1 cellular context compared by ENCODE assay signal in the genomic region with DNA sequence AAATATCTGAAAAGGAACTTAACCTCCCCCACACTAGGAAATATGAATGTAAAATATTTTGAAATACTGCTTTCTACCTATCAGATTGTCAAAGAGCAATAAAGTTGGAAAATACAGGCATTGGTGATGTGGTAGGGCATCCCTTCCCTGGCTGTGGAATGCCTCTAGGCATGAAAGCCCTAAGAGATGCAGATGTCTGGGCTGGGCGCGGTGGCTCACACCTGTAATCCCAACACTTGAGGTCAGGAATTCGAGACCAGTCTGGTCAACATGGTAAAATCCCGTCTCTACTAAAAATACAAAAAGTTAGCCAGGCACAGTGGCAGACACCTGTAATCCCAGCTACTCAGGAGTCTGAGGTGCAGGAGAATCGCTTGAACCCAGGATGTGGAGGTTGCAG.
TF ChIP-seq lines count a peak whose summit lies in the region.

No MANE protein-coding gene starts in this region.

TF ChIP-seq in GM23338, 12 proteins besides CTCF, POLR2A, EP300 and RAD21:
- no peak for TF ChIP-seq ZNF114 (CRISPR knock-in tag; IDR thresholded peaks at IDR 0.05)
- TF ChIP-seq CREB1 (CRISPR knock-in tag; IDR thresholded peaks at IDR 0.05; ENCODE audit: low read depth) = no peak
- TF ChIP-seq NANOG (IDR thresholded peaks at IDR 0.05; ENCODE audit: borderline replicate concordance) = no peak
- no peak for TF ChIP-seq EZH2phosphoT487 (IDR thresholded peaks at IDR 0.05; ENCODE audit: unreplicated experiment)
- TF ChIP-seq ZNF331 (CRISPR knock-in tag; IDR thresholded peaks at IDR 0.05; ENCODE audit: low read depth) = no peak
- no peak for TF ChIP-seq JUNB (IDR thresholded peaks at IDR 0.05; ENCODE audit: unreplicated experiment)
- TF ChIP-seq, protein P1, sequence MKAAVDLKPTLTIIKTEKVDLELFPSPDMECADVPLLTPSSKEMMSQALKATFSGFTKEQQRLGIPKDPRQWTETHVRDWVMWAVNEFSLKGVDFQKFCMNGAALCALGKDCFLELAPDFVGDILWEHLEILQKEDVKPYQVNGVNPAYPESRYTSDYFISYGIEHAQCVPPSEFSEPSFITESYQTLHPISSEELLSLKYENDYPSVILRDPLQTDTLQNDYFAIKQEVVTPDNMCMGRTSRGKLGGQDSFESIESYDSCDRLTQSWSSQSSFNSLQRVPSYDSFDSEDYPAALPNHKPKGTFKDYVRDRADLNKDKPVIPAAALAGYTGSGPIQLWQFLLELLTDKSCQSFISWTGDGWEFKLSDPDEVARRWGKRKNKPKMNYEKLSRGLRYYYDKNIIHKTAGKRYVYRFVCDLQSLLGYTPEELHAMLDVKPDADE (IDR thresholded peaks at IDR 0.05) = no peak
- no peak for TF ChIP-seq EZH2 (IDR thresholded peaks at IDR 0.05; ENCODE audit: low read depth, unreplicated experiment)
- TF ChIP-seq POLR2AphosphoS5 (IDR thresholded peaks at IDR 0.05; ENCODE audit: low read depth) = no peak
- TF ChIP-seq, protein P2, sequence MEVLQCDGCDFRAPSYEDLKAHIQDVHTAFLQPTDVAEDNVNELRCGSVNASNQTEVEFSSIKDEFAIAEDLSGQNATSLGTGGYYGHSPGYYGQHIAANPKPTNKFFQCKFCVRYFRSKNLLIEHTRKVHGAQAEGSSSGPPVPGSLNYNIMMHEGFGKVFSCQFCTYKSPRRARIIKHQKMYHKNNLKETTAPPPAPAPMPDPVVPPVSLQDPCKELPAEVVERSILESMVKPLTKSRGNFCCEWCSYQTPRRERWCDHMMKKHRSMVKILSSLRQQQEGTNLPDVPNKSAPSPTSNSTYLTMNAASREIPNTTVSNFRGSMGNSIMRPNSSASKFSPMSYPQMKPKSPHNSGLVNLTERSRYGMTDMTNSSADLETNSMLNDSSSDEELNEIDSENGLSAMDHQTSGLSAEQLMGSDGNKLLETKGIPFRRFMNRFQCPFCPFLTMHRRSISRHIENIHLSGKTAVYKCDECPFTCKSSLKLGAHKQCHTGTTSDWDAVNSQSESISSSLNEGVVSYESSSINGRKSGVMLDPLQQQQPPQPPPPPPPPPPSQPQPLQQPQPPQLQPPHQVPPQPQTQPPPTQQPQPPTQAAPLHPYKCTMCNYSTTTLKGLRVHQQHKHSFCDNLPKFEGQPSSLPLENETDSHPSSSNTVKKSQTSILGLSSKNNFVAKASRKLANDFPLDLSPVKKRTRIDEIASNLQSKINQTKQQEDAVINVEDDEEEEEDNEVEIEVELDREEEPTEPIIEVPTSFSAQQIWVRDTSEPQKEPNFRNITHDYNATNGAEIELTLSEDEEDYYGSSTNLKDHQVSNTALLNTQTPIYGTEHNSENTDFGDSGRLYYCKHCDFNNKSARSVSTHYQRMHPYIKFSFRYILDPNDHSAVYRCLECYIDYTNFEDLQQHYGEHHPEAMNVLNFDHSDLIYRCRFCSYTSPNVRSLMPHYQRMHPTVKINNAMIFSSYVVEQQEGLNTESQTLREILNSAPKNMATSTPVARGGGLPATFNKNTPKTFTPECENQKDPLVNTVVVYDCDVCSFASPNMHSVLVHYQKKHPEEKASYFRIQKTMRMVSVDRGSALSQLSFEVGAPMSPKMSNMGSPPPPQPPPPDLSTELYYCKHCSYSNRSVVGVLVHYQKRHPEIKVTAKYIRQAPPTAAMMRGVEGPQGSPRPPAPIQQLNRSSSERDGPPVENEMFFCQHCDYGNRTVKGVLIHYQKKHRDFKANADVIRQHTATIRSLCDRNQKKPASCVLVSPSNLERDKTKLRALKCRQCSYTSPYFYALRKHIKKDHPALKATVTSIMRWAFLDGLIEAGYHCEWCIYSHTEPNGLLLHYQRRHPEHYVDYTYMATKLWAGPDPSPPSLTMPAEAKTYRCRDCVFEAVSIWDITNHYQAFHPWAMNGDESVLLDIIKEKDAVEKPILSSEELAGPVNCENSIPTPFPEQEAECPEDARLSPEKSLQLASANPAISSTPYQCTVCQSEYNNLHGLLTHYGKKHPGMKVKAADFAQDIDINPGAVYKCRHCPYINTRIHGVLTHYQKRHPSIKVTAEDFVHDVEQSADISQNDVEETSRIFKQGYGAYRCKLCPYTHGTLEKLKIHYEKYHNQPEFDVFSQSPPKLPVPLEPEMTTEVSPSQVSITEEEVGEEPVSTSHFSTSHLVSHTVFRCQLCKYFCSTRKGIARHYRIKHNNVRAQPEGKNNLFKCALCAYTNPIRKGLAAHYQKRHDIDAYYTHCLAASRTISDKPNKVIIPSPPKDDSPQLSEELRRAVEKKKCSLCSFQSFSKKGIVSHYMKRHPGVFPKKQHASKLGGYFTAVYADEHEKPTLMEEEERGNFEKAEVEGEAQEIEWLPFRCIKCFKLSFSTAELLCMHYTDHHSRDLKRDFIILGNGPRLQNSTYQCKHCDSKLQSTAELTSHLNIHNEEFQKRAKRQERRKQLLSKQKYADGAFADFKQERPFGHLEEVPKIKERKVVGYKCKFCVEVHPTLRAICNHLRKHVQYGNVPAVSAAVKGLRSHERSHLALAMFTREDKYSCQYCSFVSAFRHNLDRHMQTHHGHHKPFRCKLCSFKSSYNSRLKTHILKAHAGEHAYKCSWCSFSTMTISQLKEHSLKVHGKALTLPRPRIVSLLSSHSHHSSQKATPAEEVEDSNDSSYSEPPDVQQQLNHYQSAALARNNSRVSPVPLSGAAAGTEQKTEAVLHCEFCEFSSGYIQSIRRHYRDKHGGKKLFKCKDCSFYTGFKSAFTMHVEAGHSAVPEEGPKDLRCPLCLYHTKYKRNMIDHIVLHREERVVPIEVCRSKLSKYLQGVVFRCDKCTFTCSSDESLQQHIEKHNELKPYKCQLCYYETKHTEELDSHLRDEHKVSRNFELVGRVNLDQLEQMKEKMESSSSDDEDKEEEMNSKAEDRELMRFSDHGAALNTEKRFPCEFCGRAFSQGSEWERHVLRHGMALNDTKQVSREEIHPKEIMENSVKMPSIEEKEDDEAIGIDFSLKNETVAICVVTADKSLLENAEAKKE (CRISPR knock-in tag; IDR thresholded peaks at IDR 0.05) = no peak
- TF ChIP-seq, protein P3, sequence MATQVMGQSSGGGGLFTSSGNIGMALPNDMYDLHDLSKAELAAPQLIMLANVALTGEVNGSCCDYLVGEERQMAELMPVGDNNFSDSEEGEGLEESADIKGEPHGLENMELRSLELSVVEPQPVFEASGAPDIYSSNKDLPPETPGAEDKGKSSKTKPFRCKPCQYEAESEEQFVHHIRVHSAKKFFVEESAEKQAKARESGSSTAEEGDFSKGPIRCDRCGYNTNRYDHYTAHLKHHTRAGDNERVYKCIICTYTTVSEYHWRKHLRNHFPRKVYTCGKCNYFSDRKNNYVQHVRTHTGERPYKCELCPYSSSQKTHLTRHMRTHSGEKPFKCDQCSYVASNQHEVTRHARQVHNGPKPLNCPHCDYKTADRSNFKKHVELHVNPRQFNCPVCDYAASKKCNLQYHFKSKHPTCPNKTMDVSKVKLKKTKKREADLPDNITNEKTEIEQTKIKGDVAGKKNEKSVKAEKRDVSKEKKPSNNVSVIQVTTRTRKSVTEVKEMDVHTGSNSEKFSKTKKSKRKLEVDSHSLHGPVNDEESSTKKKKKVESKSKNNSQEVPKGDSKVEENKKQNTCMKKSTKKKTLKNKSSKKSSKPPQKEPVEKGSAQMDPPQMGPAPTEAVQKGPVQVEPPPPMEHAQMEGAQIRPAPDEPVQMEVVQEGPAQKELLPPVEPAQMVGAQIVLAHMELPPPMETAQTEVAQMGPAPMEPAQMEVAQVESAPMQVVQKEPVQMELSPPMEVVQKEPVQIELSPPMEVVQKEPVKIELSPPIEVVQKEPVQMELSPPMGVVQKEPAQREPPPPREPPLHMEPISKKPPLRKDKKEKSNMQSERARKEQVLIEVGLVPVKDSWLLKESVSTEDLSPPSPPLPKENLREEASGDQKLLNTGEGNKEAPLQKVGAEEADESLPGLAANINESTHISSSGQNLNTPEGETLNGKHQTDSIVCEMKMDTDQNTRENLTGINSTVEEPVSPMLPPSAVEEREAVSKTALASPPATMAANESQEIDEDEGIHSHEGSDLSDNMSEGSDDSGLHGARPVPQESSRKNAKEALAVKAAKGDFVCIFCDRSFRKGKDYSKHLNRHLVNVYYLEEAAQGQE (IDR thresholded peaks at IDR 0.05; ENCODE audit: unreplicated experiment) = no peak
- no peak for TF ChIP-seq STAT1 (IDR thresholded peaks at IDR 0.05; ENCODE audit: unreplicated experiment)
TF ChIP-seq in GM23338: peak in this region for 0.
